Comparison of ENCODE assay signal across 8 cellular contexts in genomic region chr22:33481550-33481949, GRCh38.
"Had no signal": no experiment of that assay in that cellular context is flagged by ENCODE, and none has a peak within 500 bp of the region (broad histone marks: within the 10 kb centered on the region; RNA-seq: fewer than 3 reads in every experiment).

No MANE protein-coding gene starts in this region.

- FAIRE-seq: H1, H54, HTR-8/SVneo had no signal

- DNase-seq: H9, HCEC 1CT, HFFc6, KBM-7 had no signal

- ATAC-seq: GM23338 had no signal

- H3K4me3 ChIP-seq: GM23338 had no signal

- H2AFZ ChIP-seq: GM23338 had no signal

- H3K4me2 ChIP-seq: GM23338 had no signal
